In the genomic region with DNA sequence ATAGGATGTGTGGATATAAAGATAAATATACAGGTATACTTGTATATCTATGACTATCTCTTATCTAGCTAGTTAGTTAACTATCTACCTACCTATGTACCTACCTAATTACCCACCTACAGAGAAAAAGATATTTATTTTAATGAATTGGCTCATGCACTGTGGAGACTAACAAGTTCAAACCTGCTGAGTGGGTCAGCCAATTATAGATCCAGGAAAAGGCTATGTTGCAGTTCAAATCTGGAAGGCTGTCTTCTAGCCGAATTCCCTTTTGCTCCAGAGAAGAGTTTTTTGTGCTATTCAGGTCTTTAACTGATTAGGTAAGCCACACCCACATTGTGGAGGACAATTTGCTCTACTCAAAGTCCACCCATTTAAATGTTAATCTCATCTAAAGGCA, we compare ENCODE assay signal across 38 cellular contexts.
"Had no signal": no experiment of that assay in that cellular context is flagged by ENCODE, and none has a peak within 500 bp of the region (broad histone marks: within the 10 kb centered on the region; RNA-seq: fewer than 3 reads in every experiment).

No MANE protein-coding gene starts in this region.

- H3K36me3 Mint-ChIP-seq: activated CD4-positive, alpha-beta memory T cell treated with anti-CD3 and anti-CD28 coated beads for 36 hours; activated naive CD4-positive, alpha-beta T cell treated with anti-CD3 and anti-CD28 coated beads, Interleukin-2, amount 50 U/mL, for 72 hours; activated naive CD8-positive, alpha-beta T cell treated with anti-CD3 and anti-CD28 coated beads for 36 hours had no signal

- ATAC-seq: activated CD8-positive, alpha-beta T cell treated with anti-CD3 and anti-CD28 coated beads for 36 hours; activated naive CD4-positive, alpha-beta T cell treated with anti-CD3 and anti-CD28 coated beads, Interleukin-2, amount 50 U/mL, for 72 hours; activated T-cell treated with anti-CD3 and anti-CD28 coated beads, Interleukin-2, amount 50 U/mL, for 4 hours; activated T-cell treated with anti-CD3 and anti-CD28 coated beads, Interleukin-2, amount 50 U/mL, for 72 hours; activated T-helper 17 cell treated with anti-CD3 and anti-CD28 coated beads, Interleukin-2, amount 50 U/mL, for 72 hours; body of pancreas had no signal

- H3K27me3 ChIP-seq: adrenal gland, body of pancreas, brain microvascular endothelial cell, breast epithelium, cardiac muscle cell had no signal

- H3K4me1 ChIP-seq: adrenal gland, body of pancreas, breast epithelium had no signal

- H3K27me3 Mint-ChIP-seq: activated B cell treated with CpG ODN at 0.5 μM for 24 hours; activated CD4-positive, alpha-beta memory T cell treated with anti-CD3 and anti-CD28 coated beads for 36 hours; activated CD4-positive, alpha-beta T cell treated with anti-CD3 and anti-CD28 coated beads, Interleukin-2, amount 10 ng/mL, durations not matched to agents 24 days and 14 days; activated CD8-positive, alpha-beta T cell treated with anti-CD3 and anti-CD28 coated beads for 36 hours; activated naive CD8-positive, alpha-beta T cell treated with anti-CD3 and anti-CD28 coated beads for 36 hours; activated T-helper 17 cell treated with anti-CD3 and anti-CD28 coated beads, Interleukin-2, amount 50 U/mL, for 72 hours; central memory CD8-positive, alpha-beta T cell had no signal

- H3K27ac Mint-ChIP-seq: activated B cell treated with CpG ODN at 0.5 μM for 24 hours; activated CD4-positive, alpha-beta memory T cell treated with anti-CD3 and anti-CD28 coated beads for 36 hours; activated CD4-positive, alpha-beta T cell treated with anti-CD3 and anti-CD28 coated beads, Interleukin-2, amount 10 ng/mL, durations not matched to agents 24 days and 14 days; activated CD8-positive, alpha-beta T cell treated with anti-CD3 and anti-CD28 coated beads for 36 hours; activated naive CD4-positive, alpha-beta T cell treated with anti-CD3 and anti-CD28 coated beads for 36 hours; activated naive CD4-positive, alpha-beta T cell treated with anti-CD3 and anti-CD28 coated beads, Interleukin-2, amount 50 U/mL, for 72 hours; activated naive CD8-positive, alpha-beta T cell treated with anti-CD3 and anti-CD28 coated beads for 36 hours; activated T-cell treated with anti-CD3 and anti-CD28 coated beads, Interleukin-2, amount 50 U/mL, for 72 hours; activated T-helper 1 cell treated with anti-CD3 and anti-CD28 coated beads, Interleukin-12 subunit alpha, Interleukin-12 subunit beta, Interleukin-2, Interleukin-4 antibody, amounts not matched to agents 30 ng/mL and 10 ng/mL and 1 ng/mL, durations not matched to agents 14 hours and 24 hours and 36 hours; activated T-helper 17 cell treated with anti-CD3 and anti-CD28 coated beads, Interleukin-2, amount 50 U/mL, for 72 hours; T-helper 1 cell treated with Interleukin-12 subunit alpha and Interleukin-12 subunit beta and Interleukin-4 antibody, amounts not matched to agents 30 μg/mL and 1 μg/mL, for 36 hours; T-helper 2 cell treated with Interferon-gamma antibody and Interleukin-4, amounts not matched to agents 5 μg/mL and 100 μg/mL, for 36 hours had no signal

- H3K9me3 ChIP-seq: adrenal gland, body of pancreas, breast epithelium had no signal

- H3K4me1 Mint-ChIP-seq: activated B cell treated with CpG ODN at 0.5 μM for 24 hours; activated CD4-positive, alpha-beta T cell treated with anti-CD3 and anti-CD28 coated beads, Interleukin-2, amount 10 ng/mL, durations not matched to agents 24 days and 14 days; activated naive CD8-positive, alpha-beta T cell treated with anti-CD3 and anti-CD28 coated beads for 36 hours; activated T-helper 17 cell treated with anti-CD3 and anti-CD28 coated beads, Interleukin-2, amount 50 U/mL, for 72 hours; central memory CD8-positive, alpha-beta T cell had no signal

- H3K36me3 ChIP-seq: adrenal gland, brain microvascular endothelial cell, breast epithelium, cardiac muscle cell had no signal

- H3K9me3 Mint-ChIP-seq: activated B cell treated with CpG ODN at 0.5 μM for 24 hours; activated CD4-positive, alpha-beta T cell treated with anti-CD3 and anti-CD28 coated beads, Interleukin-2, amount 10 ng/mL, durations not matched to agents 24 days and 14 days; activated T-cell treated with anti-CD3 and anti-CD28 coated beads, Interleukin-2, amount 50 U/mL, for 4 hours; activated T-helper 1 cell treated with anti-CD3 and anti-CD28 coated beads, Interleukin-12 subunit alpha, Interleukin-12 subunit beta, Interleukin-2, Interleukin-4 antibody, amounts not matched to agents 30 ng/mL and 10 ng/mL and 1 ng/mL, durations not matched to agents 14 hours and 24 hours and 36 hours had no signal

- DNase-seq: activated B cell treated with CpG ODN at 0.5 μM for 24 hours; activated CD4-positive, alpha-beta memory T cell treated with anti-CD3 and anti-CD28 coated beads for 36 hours; activated CD4-positive, alpha-beta T cell treated with anti-CD3 and anti-CD28 coated beads for 4 hours; activated CD4-positive, alpha-beta T cell treated with anti-CD3 and anti-CD28 coated beads, Interleukin-2, amount 10 ng/mL, durations not matched to agents 24 days and 14 days; activated CD4-positive, alpha-beta T cell treated with anti-CD3 and anti-CD28 coated beads, Interleukin-2, amount 50 U/mL, for 1 hour; activated CD4-positive, alpha-beta T cell treated with anti-CD3 and anti-CD28 coated beads, Interleukin-2, amount 50 U/mL, for 4 hours; activated CD4-positive, CD25-positive, alpha-beta regulatory T cell treated with anti-CD3 and anti-CD28 coated beads, Interleukin-2, amount 50 U/mL, for 72 hours; activated CD8-positive, alpha-beta memory T cell treated with anti-CD3 and anti-CD28 coated beads, Interleukin-2, amount 50 U/mL, for 4 hours; activated CD8-positive, alpha-beta T cell treated with anti-CD3 and anti-CD28 coated beads for 36 hours; activated effector memory CD4-positive, alpha-beta T cell treated with anti-CD3 and anti-CD28 coated beads, Interleukin-2, amount 50 U/mL, for 16 hours; activated gamma-delta T cell treated with Interleukin-2 at 50 U/mL for 16 hours; activated naive CD4-positive, alpha-beta T cell; activated naive CD4-positive, alpha-beta T cell treated with anti-CD3 and anti-CD28 coated beads for 36 hours; activated naive CD4-positive, alpha-beta T cell treated with anti-CD3 and anti-CD28 coated beads, Interleukin-2, amount 50 U/mL, for 16 hours; activated naive CD8-positive, alpha-beta T cell treated with anti-CD3 and anti-CD28 coated beads for 36 hours; activated T-cell treated with anti-CD3 and anti-CD28 coated beads for 4 hours; activated T-cell treated with anti-CD3 and anti-CD28 coated beads, Interleukin-2, amount 50 U/mL, for 1 hour; activated T-cell treated with anti-CD3 and anti-CD28 coated beads, Interleukin-2, amount 50 U/mL, for 4 hours; activated T-cell treated with anti-CD3 and anti-CD28 coated beads, Interleukin-2, amount 50 U/mL, for 72 hours; adrenal gland; amniotic stem cell; aorta; body of pancreas; brain microvascular endothelial cell; caudate nucleus; cerebellar nuclear complex; T-helper 1 cell; T-helper 2 cell; T-helper 9 cell had no signal

- H3K27ac ChIP-seq: adrenal gland, body of pancreas, brain microvascular endothelial cell, breast epithelium, cardiac muscle cell, VCaP had no signal

- H3K4me3 Mint-ChIP-seq: activated B cell treated with CpG ODN at 0.5 μM for 24 hours; activated CD4-positive, alpha-beta memory T cell treated with anti-CD3 and anti-CD28 coated beads for 36 hours; activated CD4-positive, alpha-beta T cell treated with anti-CD3 and anti-CD28 coated beads, Interleukin-2, amount 10 ng/mL, durations not matched to agents 24 days and 14 days; activated CD8-positive, alpha-beta T cell treated with anti-CD3 and anti-CD28 coated beads for 36 hours; activated naive CD4-positive, alpha-beta T cell treated with anti-CD3 and anti-CD28 coated beads for 36 hours; activated naive CD8-positive, alpha-beta T cell treated with anti-CD3 and anti-CD28 coated beads for 36 hours; activated T-cell treated with anti-CD3 and anti-CD28 coated beads, Interleukin-2, amount 50 U/mL, for 4 hours; activated T-cell treated with anti-CD3 and anti-CD28 coated beads, Interleukin-2, amount 50 U/mL, for 72 hours; activated T-helper 1 cell treated with anti-CD3 and anti-CD28 coated beads, Interleukin-12 subunit alpha, Interleukin-12 subunit beta, Interleukin-2, Interleukin-4 antibody, amounts not matched to agents 30 ng/mL and 10 ng/mL and 1 ng/mL, durations not matched to agents 14 hours and 24 hours and 36 hours; activated T-helper 17 cell treated with anti-CD3 and anti-CD28 coated beads, Interleukin-2, amount 50 U/mL, for 72 hours; central memory CD8-positive, alpha-beta T cell; T-helper 1 cell treated with Interleukin-12 subunit alpha and Interleukin-12 subunit beta and Interleukin-4 antibody, amounts not matched to agents 30 μg/mL and 1 μg/mL, for 36 hours; T-helper 2 cell treated with Interferon-gamma antibody and Interleukin-4, amounts not matched to agents 5 μg/mL and 100 μg/mL, for 36 hours had no signal

- H3K4me3 ChIP-seq: adrenal gland, body of pancreas, breast epithelium, cardiac muscle cell had no signal
